Comparison of ENCODE assay signal across 15 cellular contexts in genomic region chr4:16779028-16779675, GRCh38.
"Had no signal": no experiment of that assay in that cellular context is flagged by ENCODE, and none has a peak within 500 bp of the region (broad histone marks: within the 10 kb centered on the region; RNA-seq: fewer than 3 reads in every experiment).

No MANE protein-coding gene starts in this region.

- DNase-seq: activated effector memory CD4-positive, alpha-beta T cell treated with anti-CD3 and anti-CD28 coated beads, Interleukin-2, amount 50 U/mL, for 16 hours; caudate nucleus; effector CD8-positive, alpha-beta T cell; foreskin keratinocyte; left colon; naive thymus-derived CD4-positive, alpha-beta T cell; SK-N-SH; stimulated activated CD4-positive, alpha-beta T cell treated with anti-CD3 and anti-CD28 coated beads, Interleukin-2, amount 100 ng/mL, for 24 hours; stimulated activated naive CD4-positive, alpha-beta T cell treated with Interleukin-2 at 50 U/mL for 16 hours had no signal

- H3K4me1 Mint-ChIP-seq: naive thymus-derived CD4-positive, alpha-beta T cell had no signal

- H3K4me3 Mint-ChIP-seq: activated naive CD8-positive, alpha-beta T cell; naive thymus-derived CD4-positive, alpha-beta T cell; T-helper 1 cell treated with Interleukin-12 subunit alpha and Interleukin-12 subunit beta and Interleukin-4 antibody, amounts not matched to agents 30 μg/mL and 1 μg/mL, for 36 hours; type B pancreatic cell had no signal

- H3K4me2 ChIP-seq: SK-N-SH had no signal

- H3K36me3 ChIP-seq: right atrium auricular region, suprapubic skin had no signal

- H3K27me3 Mint-ChIP-seq: activated naive CD8-positive, alpha-beta T cell; type B pancreatic cell had no signal

- H3K27me3 ChIP-seq: foreskin keratinocyte, right atrium auricular region, suprapubic skin had no signal

- H3K9me3 Mint-ChIP-seq: naive thymus-derived CD4-positive, alpha-beta T cell; T-helper 1 cell treated with Interleukin-12 subunit alpha and Interleukin-12 subunit beta and Interleukin-4 antibody, amounts not matched to agents 30 μg/mL and 1 μg/mL, for 36 hours; type B pancreatic cell had no signal

- H3K9ac ChIP-seq: SK-N-SH had no signal

- H3K27ac ChIP-seq: coronary artery, foreskin keratinocyte, right atrium auricular region, suprapubic skin had no signal

- H3K9me2 ChIP-seq: SK-N-SH had no signal

- H3K9me3 ChIP-seq: right atrium auricular region, SK-N-SH, suprapubic skin had no signal

- H3K4me3 ChIP-seq: coronary artery, right atrium auricular region, suprapubic skin had no signal

- H3K27ac Mint-ChIP-seq: activated naive CD8-positive, alpha-beta T cell; naive thymus-derived CD4-positive, alpha-beta T cell; T-helper 1 cell treated with Interleukin-12 subunit alpha and Interleukin-12 subunit beta and Interleukin-4 antibody, amounts not matched to agents 30 μg/mL and 1 μg/mL, for 36 hours; type B pancreatic cell had no signal

- ATAC-seq: foreskin keratinocyte; left colon; naive thymus-derived CD4-positive, alpha-beta T cell had no signal

- H3K36me3 Mint-ChIP-seq: activated naive CD8-positive, alpha-beta T cell; naive thymus-derived CD4-positive, alpha-beta T cell; type B pancreatic cell had no signal

- H3K4me1 ChIP-seq: foreskin keratinocyte, right atrium auricular region, suprapubic skin had no signal
